ENCODE assay signal across 9 cellular contexts in the genomic region with DNA sequence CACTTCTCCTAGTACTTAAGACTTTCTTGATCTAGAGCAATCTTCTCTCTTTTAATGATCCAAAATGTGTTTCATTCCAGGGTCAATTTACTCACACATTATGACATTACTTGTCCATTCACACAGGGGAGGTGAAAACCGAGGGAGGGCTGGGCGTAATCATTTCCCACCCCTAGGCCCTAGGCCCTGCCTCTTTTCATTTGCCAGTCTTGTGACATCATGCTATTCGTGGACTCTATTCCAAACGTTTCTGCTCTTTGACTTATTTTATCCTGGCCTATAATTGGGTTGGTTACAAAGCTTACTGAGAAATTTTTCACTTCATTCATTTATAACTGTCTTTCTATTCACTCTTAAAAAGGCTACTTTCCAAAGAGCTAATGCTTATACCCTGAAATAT. TPM values are rescaled to one million over a fixed set of nuclear protein-coding genes. Genes with fewer than 3 reads are reported as not detected.
DNase-seq lines count a peak whose midpoint lies in the region; ATAC-seq and TF ChIP-seq lines count a peak whose summit lies in the region.
"Had no signal": no experiment of that assay in that cellular context is flagged by ENCODE, and none has a peak within 500 bp of the region (broad histone marks: within the 10 kb centered on the region; RNA-seq: fewer than 3 reads in every experiment).

No MANE protein-coding gene starts in this region.

- ATAC-seq in GM23338 (no peak), HG03432 (IDR thresholded peaks at IDR 0.05; ENCODE audit: unreplicated experiment) (no peak), GM19395 (IDR thresholded peaks at IDR 0.05; ENCODE audit: unreplicated experiment) (no peak)

- H3K4me2 ChIP-seq in GM23338: no peak overlapping the region

- H3K4me1 ChIP-seq in GM23338 (ENCODE audit: insufficient read depth): peaks cover 10% of the 10 kb centered on the region

- H3K9me3 Mint-ChIP-seq in GM23338 (no peaks in the 10 kb centered on the region), glutamatergic neuron (ENCODE audit: unreplicated experiment) (peaks cover 9% of the 10 kb centered on the region)

- peaks cover 31% of the 10 kb centered on the region for H4K20me1 ChIP-seq in GM23338 (replicated peaks; ENCODE audit: insufficient read depth)

- H3K36me3 Mint-ChIP-seq in GM23338 (ENCODE audit: low read depth) (peaks cover 38% of the 10 kb centered on the region), glutamatergic neuron (ENCODE audit: unreplicated experiment) (no peaks in the 10 kb centered on the region)

- H3K27ac Mint-ChIP-seq in GM23338: no peak overlapping the region
- H3K27ac Mint-ChIP-seq in glutamatergic neuron (ENCODE audit: unreplicated experiment): no peak overlapping the region

- no peaks in the 10 kb centered on the region for H3K27me3 ChIP-seq in GM23338 (ENCODE audit: insufficient read depth)

- no peak overlapping the region for H3K27ac ChIP-seq in GM23338 (ENCODE audit: low read depth)

- H3K36me3 ChIP-seq in GM23338 (ENCODE audit: insufficient read depth): peaks cover 14% of the 10 kb centered on the region; the same call in 1 of the 2 replicates

- no peaks in the 10 kb centered on the region for H3K9me2 ChIP-seq in GM23338 (ENCODE audit: insufficient read depth)

- peaks cover 72% of the 10 kb centered on the region for H3K79me2 ChIP-seq in GM23338 (replicated peaks; ENCODE audit: insufficient read depth)

- TF ChIP-seq CTCF in GM23338 (conservative IDR thresholded peaks at IDR 0.05; ENCODE audit: low read depth in 2 of 2): no peak
- no peak for TF ChIP-seq CTCF in glutamatergic neuron (IDR thresholded peaks at IDR 0.05; ENCODE audit: partially characterized antibody, unreplicated experiment)

- no peak overlapping the region for H2AFZ ChIP-seq in GM23338

- H3F3A ChIP-seq in GM23338 (replicated peaks; ENCODE audit: low read depth): peaks cover 11% of the 10 kb centered on the region; the same call in 1 of the 2 replicates

- H3K4me3 Mint-ChIP-seq in GM23338: no peak overlapping the region; the same call in 2 of the 3 replicates
- peak overlapping the region; percentile 67 for H3K4me3 Mint-ChIP-seq in glutamatergic neuron (ENCODE audit: unreplicated experiment)

- H3K4me1 Mint-ChIP-seq in GM23338 (peaks cover 13% of the 10 kb centered on the region), glutamatergic neuron (ENCODE audit: low read depth, unreplicated experiment) (peaks cover 11% of the 10 kb centered on the region)

- 0 out of 2 replicates have a peak overlapping the region, but pooled peaks have one; percentile 99 for H3K4me3 ChIP-seq in GM23338

- H3K27me3 Mint-ChIP-seq in GM23338 (ENCODE audit: insufficient read depth, low read depth, poor library complexity) (peaks cover 8% of the 10 kb centered on the region), glutamatergic neuron (ENCODE audit: unreplicated experiment) (peaks cover 5% of the 10 kb centered on the region)

- DNase-seq in AML-193 (lab: John Stamatoyannopoulos, UW): peak; percentile 80 to 90
- DNase-seq in GM23338 (ENCODE audit: low spot score): no peak
- peak; percentile 57 for DNase-seq in UCSD-AML1 (lab: John Stamatoyannopoulos, UW; ENCODE audit: unreplicated experiment)
- no peak for DNase-seq in glutamatergic neuron
- DNase-seq in retina: no peak
- no peak for DNase-seq in ureter (ENCODE audit: low spot score)
- DNase-seq: DMS 273 treated with DMSO at 0.1 percent for 48 hours had no signal

TF ChIP-seq in GM23338, 12 proteins besides CTCF, POLR2A, EP300 and RAD21:
- TF ChIP-seq CREB1 (CRISPR knock-in tag; IDR thresholded peaks at IDR 0.05; ENCODE audit: low read depth) (no peak), STAT1 (IDR thresholded peaks at IDR 0.05; ENCODE audit: unreplicated experiment) (no peak)
- TF ChIP-seq, protein P1, sequence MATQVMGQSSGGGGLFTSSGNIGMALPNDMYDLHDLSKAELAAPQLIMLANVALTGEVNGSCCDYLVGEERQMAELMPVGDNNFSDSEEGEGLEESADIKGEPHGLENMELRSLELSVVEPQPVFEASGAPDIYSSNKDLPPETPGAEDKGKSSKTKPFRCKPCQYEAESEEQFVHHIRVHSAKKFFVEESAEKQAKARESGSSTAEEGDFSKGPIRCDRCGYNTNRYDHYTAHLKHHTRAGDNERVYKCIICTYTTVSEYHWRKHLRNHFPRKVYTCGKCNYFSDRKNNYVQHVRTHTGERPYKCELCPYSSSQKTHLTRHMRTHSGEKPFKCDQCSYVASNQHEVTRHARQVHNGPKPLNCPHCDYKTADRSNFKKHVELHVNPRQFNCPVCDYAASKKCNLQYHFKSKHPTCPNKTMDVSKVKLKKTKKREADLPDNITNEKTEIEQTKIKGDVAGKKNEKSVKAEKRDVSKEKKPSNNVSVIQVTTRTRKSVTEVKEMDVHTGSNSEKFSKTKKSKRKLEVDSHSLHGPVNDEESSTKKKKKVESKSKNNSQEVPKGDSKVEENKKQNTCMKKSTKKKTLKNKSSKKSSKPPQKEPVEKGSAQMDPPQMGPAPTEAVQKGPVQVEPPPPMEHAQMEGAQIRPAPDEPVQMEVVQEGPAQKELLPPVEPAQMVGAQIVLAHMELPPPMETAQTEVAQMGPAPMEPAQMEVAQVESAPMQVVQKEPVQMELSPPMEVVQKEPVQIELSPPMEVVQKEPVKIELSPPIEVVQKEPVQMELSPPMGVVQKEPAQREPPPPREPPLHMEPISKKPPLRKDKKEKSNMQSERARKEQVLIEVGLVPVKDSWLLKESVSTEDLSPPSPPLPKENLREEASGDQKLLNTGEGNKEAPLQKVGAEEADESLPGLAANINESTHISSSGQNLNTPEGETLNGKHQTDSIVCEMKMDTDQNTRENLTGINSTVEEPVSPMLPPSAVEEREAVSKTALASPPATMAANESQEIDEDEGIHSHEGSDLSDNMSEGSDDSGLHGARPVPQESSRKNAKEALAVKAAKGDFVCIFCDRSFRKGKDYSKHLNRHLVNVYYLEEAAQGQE (IDR thresholded peaks at IDR 0.05; ENCODE audit: unreplicated experiment): no peak
- TF ChIP-seq, protein P2, sequence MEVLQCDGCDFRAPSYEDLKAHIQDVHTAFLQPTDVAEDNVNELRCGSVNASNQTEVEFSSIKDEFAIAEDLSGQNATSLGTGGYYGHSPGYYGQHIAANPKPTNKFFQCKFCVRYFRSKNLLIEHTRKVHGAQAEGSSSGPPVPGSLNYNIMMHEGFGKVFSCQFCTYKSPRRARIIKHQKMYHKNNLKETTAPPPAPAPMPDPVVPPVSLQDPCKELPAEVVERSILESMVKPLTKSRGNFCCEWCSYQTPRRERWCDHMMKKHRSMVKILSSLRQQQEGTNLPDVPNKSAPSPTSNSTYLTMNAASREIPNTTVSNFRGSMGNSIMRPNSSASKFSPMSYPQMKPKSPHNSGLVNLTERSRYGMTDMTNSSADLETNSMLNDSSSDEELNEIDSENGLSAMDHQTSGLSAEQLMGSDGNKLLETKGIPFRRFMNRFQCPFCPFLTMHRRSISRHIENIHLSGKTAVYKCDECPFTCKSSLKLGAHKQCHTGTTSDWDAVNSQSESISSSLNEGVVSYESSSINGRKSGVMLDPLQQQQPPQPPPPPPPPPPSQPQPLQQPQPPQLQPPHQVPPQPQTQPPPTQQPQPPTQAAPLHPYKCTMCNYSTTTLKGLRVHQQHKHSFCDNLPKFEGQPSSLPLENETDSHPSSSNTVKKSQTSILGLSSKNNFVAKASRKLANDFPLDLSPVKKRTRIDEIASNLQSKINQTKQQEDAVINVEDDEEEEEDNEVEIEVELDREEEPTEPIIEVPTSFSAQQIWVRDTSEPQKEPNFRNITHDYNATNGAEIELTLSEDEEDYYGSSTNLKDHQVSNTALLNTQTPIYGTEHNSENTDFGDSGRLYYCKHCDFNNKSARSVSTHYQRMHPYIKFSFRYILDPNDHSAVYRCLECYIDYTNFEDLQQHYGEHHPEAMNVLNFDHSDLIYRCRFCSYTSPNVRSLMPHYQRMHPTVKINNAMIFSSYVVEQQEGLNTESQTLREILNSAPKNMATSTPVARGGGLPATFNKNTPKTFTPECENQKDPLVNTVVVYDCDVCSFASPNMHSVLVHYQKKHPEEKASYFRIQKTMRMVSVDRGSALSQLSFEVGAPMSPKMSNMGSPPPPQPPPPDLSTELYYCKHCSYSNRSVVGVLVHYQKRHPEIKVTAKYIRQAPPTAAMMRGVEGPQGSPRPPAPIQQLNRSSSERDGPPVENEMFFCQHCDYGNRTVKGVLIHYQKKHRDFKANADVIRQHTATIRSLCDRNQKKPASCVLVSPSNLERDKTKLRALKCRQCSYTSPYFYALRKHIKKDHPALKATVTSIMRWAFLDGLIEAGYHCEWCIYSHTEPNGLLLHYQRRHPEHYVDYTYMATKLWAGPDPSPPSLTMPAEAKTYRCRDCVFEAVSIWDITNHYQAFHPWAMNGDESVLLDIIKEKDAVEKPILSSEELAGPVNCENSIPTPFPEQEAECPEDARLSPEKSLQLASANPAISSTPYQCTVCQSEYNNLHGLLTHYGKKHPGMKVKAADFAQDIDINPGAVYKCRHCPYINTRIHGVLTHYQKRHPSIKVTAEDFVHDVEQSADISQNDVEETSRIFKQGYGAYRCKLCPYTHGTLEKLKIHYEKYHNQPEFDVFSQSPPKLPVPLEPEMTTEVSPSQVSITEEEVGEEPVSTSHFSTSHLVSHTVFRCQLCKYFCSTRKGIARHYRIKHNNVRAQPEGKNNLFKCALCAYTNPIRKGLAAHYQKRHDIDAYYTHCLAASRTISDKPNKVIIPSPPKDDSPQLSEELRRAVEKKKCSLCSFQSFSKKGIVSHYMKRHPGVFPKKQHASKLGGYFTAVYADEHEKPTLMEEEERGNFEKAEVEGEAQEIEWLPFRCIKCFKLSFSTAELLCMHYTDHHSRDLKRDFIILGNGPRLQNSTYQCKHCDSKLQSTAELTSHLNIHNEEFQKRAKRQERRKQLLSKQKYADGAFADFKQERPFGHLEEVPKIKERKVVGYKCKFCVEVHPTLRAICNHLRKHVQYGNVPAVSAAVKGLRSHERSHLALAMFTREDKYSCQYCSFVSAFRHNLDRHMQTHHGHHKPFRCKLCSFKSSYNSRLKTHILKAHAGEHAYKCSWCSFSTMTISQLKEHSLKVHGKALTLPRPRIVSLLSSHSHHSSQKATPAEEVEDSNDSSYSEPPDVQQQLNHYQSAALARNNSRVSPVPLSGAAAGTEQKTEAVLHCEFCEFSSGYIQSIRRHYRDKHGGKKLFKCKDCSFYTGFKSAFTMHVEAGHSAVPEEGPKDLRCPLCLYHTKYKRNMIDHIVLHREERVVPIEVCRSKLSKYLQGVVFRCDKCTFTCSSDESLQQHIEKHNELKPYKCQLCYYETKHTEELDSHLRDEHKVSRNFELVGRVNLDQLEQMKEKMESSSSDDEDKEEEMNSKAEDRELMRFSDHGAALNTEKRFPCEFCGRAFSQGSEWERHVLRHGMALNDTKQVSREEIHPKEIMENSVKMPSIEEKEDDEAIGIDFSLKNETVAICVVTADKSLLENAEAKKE (CRISPR knock-in tag; IDR thresholded peaks at IDR 0.05): no peak

RNA-seq across cellular contexts. Expression of a gene that starts 2.4 kb away (rescaled TPM):
- 20.7 and 27.5 TPM in 2 replicates for total RNA-seq in GM23338 (2014; rRNA removed; shearing (Covaris generic))
- polyA plus RNA-seq in GM23338 (2016; fragmentation: Nextera tagmentation; extraction: Ambion mirVana): 8.9 and 9.5 TPM in 2 replicates
- total RNA-seq in glutamatergic neuron (ENCODE audit: unreplicated experiment) (37.9 TPM), ureter (31.6 TPM)

RNA-seq across cellular contexts. Expression of a gene that starts 54.7 kb away (rescaled TPM):
- 20.7 and 24.9 TPM in 2 replicates for total RNA-seq in GM23338 (2014; rRNA removed; shearing (Covaris generic))
- 16.8 and 17.4 TPM in 2 replicates for polyA plus RNA-seq in GM23338 (2016; fragmentation: Nextera tagmentation; extraction: Ambion mirVana)
- 28.4 TPM for total RNA-seq in glutamatergic neuron (ENCODE audit: unreplicated experiment)
- 47.0 TPM for total RNA-seq in ureter

Comparison
In these comparisons a context has a peak if more than half of its experiments do, and no peak if none do; other contexts are left out.
1. DNase-seq: peak in AML-193 (2 of 2) and UCSD-AML1 (single experiment); none in GM23338 (single experiment), glutamatergic neuron (single experiment), retina (single experiment) and ureter (single experiment).